In genomic region chr17:9389116-9389515, GRCh38 we compare ENCODE assay signal across 9 cellular contexts.
A peak's percentile ranks its signal among the peaks of the same experiment; 100 is the strongest.
DNase-seq lines count a peak whose midpoint lies in the region; ATAC-seq and TF ChIP-seq lines count a peak whose summit lies in the region.
"Had no signal": no experiment of that assay in that cellular context is flagged by ENCODE, and none has a peak within 500 bp of the region (broad histone marks: within the 10 kb centered on the region; RNA-seq: fewer than 3 reads in every experiment).

No MANE protein-coding gene starts in this region.

- no peak overlapping the region for H3K27ac Mint-ChIP-seq in neural progenitor cell
- H3K27ac Mint-ChIP-seq in CD4-positive, alpha-beta T cell, result no peak overlapping the region

- no peak overlapping the region for H3K9ac ChIP-seq in neural progenitor cell

- no peak overlapping the region for H3K4me3 Mint-ChIP-seq in neural progenitor cell
- no peak overlapping the region for H3K4me3 Mint-ChIP-seq in CD4-positive, alpha-beta T cell

- H3K36me3 ChIP-seq in GM06990 (ENCODE audit: control insufficient read depth, insufficient read depth, low read length) (no peaks in the 10 kb centered on the region), neural progenitor cell (no peaks in the 10 kb centered on the region)

- H3K27ac ChIP-seq in neural progenitor cell (no peak overlapping the region), coronary artery (no peak overlapping the region)
- H3K27ac ChIP-seq in CD4-positive, alpha-beta T cell (ENCODE audit: low read depth, low read length), result no peak overlapping the region

- intact Hi-C loops in CD4-positive, alpha-beta T cell (cut with DNase I, micrococcal nuclease), result no loop called here

- H3K4me1 Mint-ChIP-seq in neural progenitor cell, result no peaks in the 10 kb centered on the region
- H3K4me1 Mint-ChIP-seq in CD4-positive, alpha-beta T cell (ENCODE audit: low read depth), result peaks cover 8% of the 10 kb centered on the region

- H3K4me1 ChIP-seq in neural progenitor cell, result no peaks in the 10 kb centered on the region

- no peaks in the 10 kb centered on the region for H4K20me1 ChIP-seq in neural progenitor cell (ENCODE audit: low read depth)

- H3K27me3 Mint-ChIP-seq in neural progenitor cell (ENCODE audit: insufficient read depth, low read depth), result peaks cover 4% of the 10 kb centered on the region
- no peaks in the 10 kb centered on the region for H3K27me3 Mint-ChIP-seq in CD4-positive, alpha-beta T cell

- no peaks in the 10 kb centered on the region for H3K27me3 ChIP-seq in GM06990 (replicated peaks; ENCODE audit: control insufficient read depth, insufficient read depth, low read length)
- H3K27me3 ChIP-seq in neural progenitor cell, result no peaks in the 10 kb centered on the region
- no peaks in the 10 kb centered on the region for H3K27me3 ChIP-seq in CD4-positive, alpha-beta T cell (ENCODE audit: control insufficient read depth, insufficient read depth, low read length)

- H3K4me3 ChIP-seq in GM06990 (replicated peaks; ENCODE audit: low read depth, low read length), result no peak overlapping the region
- H3K4me3 ChIP-seq in neural progenitor cell, result no peak overlapping the region
- no peak overlapping the region for H3K4me3 ChIP-seq in coronary artery
- H3K4me3 ChIP-seq: K562 had no signal

- no peak overlapping the region for H3K4me2 ChIP-seq in neural progenitor cell

- POLR2A ChIA-PET in CD4-positive, alpha-beta T cell (lab: Charles Lee), result no interaction called here

- no peaks in the 10 kb centered on the region for H3K79me2 ChIP-seq in neural progenitor cell (ENCODE audit: low read depth)

- ATAC-seq in GM21576 (IDR thresholded peaks at IDR 0.05; ENCODE audit: unreplicated experiment), result peak; percentile 75
- no peak for ATAC-seq in CD4-positive, alpha-beta T cell (ENCODE audit: poor library complexity)
- ATAC-seq: K562 had no signal

- peaks cover 3% of the 10 kb centered on the region for H3K36me3 Mint-ChIP-seq in neural progenitor cell
- H3K36me3 Mint-ChIP-seq in CD4-positive, alpha-beta T cell (ENCODE audit: low read depth), result peaks cover 41% of the 10 kb centered on the region

- DNase-seq in GM06990 (ENCODE audit: extremely low read depth, insufficient read length), result peak; percentile 34
- DNase-seq in NCI-H226, result peak; percentile 91
- peak; percentile 64 for DNase-seq in islet precursor cell
- DNase-seq in neural progenitor cell (ENCODE audit: low spot score), result no peak
- DNase-seq in CD4-positive, alpha-beta T cell, result no peak
- DNase-seq in coronary artery (ENCODE audit: low spot score), result no peak
- DNase-seq in NCI-H345 (lab: John Stamatoyannopoulos, UW), result no peak

- TF ChIP-seq CTCF in GM06990 (IDR thresholded peaks at IDR 0.05; ENCODE audit: insufficient read depth, low read length, poor library complexity, severe bottlenecking) (no peak), neural progenitor cell (IDR thresholded peaks at IDR 0.05) (no peak), coronary artery (IDR thresholded peaks at IDR 0.05) (no peak)
- TF ChIP-seq CTCF in CD4-positive, alpha-beta T cell (IDR thresholded peaks at IDR 0.05), result no peak

- CTCF ChIA-PET in CD4-positive, alpha-beta T cell (lab: Charles Lee), result no interaction called here

- H2AFZ ChIP-seq in neural progenitor cell (replicated peaks), result no peak overlapping the region

- no peaks in the 10 kb centered on the region for H3F3A ChIP-seq in neural progenitor cell (ENCODE audit: low read depth)

- H3K9me3 Mint-ChIP-seq in neural progenitor cell, result peaks cover 14% of the 10 kb centered on the region
- peaks cover 5% of the 10 kb centered on the region for H3K9me3 Mint-ChIP-seq in CD4-positive, alpha-beta T cell

- H3K9me3 ChIP-seq in neural progenitor cell (ENCODE audit: low read depth), result no peaks in the 10 kb centered on the region
- H3K9me3 ChIP-seq in CD4-positive, alpha-beta T cell (ENCODE audit: control insufficient read depth, low read length), result peaks cover 12% of the 10 kb centered on the region

Comparison
In these comparisons a context has a peak if more than half of its experiments do, and no peak if none do; other contexts are left out.
1. DNase-seq: peak in GM06990 (single experiment), NCI-H226 (single experiment) and islet precursor cell (single experiment); none in neural progenitor cell (single experiment), CD4-positive, alpha-beta T cell (0 of 10), coronary artery (single experiment) and NCI-H345 (single experiment).